ENCODE assay signal across 16 cellular contexts in genomic region chr9:98916660-98917059, GRCh38. TPM values are rescaled to one million over a fixed set of nuclear protein-coding genes. Genes with fewer than 3 reads are reported as not detected.
A peak's percentile ranks its signal among the peaks of the same experiment; 100 is the strongest.
DNase-seq lines count a peak whose midpoint lies in the region; ATAC-seq, FAIRE-seq and TF ChIP-seq lines count a peak whose summit lies in the region.
"Had no signal": no experiment of that assay in that cellular context is flagged by ENCODE, and none has a peak within 500 bp of the region (broad histone marks: within the 10 kb centered on the region; RNA-seq: fewer than 3 reads in every experiment).

No MANE protein-coding gene starts in this region.

- H3K36me3 ChIP-seq in astrocyte (ENCODE audit: insufficient read depth, low read length), result no peaks in the 10 kb centered on the region
- no peaks in the 10 kb centered on the region for H3K36me3 ChIP-seq in ovary
- H3K36me3 ChIP-seq: lower lobe of right lung had no signal

- H3K27ac Mint-ChIP-seq in astrocyte (ENCODE audit: unreplicated experiment), result no peak overlapping the region
- H3K27ac Mint-ChIP-seq in activated T-helper 2 cell treated with anti-CD3 and anti-CD28 coated beads, Interferon-gamma antibody, Interleukin-2, Interleukin-4, amounts not matched to agents 10 μg/mL and 5 μg/mL and 100 μg/mL, durations not matched to agents 14 hours and 24 hours and 36 hours, result no peak overlapping the region
- H3K27ac Mint-ChIP-seq: activated naive CD8-positive, alpha-beta T cell treated with anti-CD3 and anti-CD28 coated beads, Interleukin-2, amount 10 ng/mL, durations not matched to agents 7 days and 5 days; stimulated activated effector memory CD8-positive, alpha-beta T cell treated with anti-CD3 and anti-CD28 coated beads, Interleukin-12 subunit alpha, Interleukin-12 subunit beta, amount 100 ng/mL, for 72 hours had no signal

- TF ChIP-seq EP300 in ovary (IDR thresholded peaks at IDR 0.05), result no peak

- H4K20me1 ChIP-seq in astrocyte (ENCODE audit: insufficient read depth, low read length), result no peaks in the 10 kb centered on the region

- H3K4me1 Mint-ChIP-seq in astrocyte (ENCODE audit: low read depth, unreplicated experiment), result peaks cover 3% of the 10 kb centered on the region
- no peaks in the 10 kb centered on the region for H3K4me1 Mint-ChIP-seq in activated T-helper 2 cell treated with anti-CD3 and anti-CD28 coated beads, Interferon-gamma antibody, Interleukin-2, Interleukin-4, amounts not matched to agents 10 μg/mL and 5 μg/mL and 100 μg/mL, durations not matched to agents 14 hours and 24 hours and 36 hours (ENCODE audit: low read depth)
- H3K4me1 Mint-ChIP-seq: stimulated activated effector memory CD8-positive, alpha-beta T cell treated with anti-CD3 and anti-CD28 coated beads, Interleukin-12 subunit alpha, Interleukin-12 subunit beta, amount 100 ng/mL, for 72 hours had no signal

- intact Hi-C loops in left ventricle myocardium superior (cut with micrococcal nuclease), result loop anchor here (10.0 kb wide), 1 partner anchor 52 kb away; no protein-coding TSS in a partner anchor
- intact Hi-C loops in ovary (cut with DNase I), result no loop called here
- intact Hi-C loops in activated T-helper 2 cell treated with anti-CD3 and anti-CD28 coated beads, Interferon-gamma antibody, Interleukin-2, Interleukin-4, amounts not matched to agents 10 μg/mL and 5 μg/mL and 100 μg/mL, durations not matched to agents 14 hours and 24 hours and 36 hours (cut with micrococcal nuclease), result no loop called here

- TF ChIP-seq POLR2A in ovary (IDR thresholded peaks at IDR 0.05), result no peak

- H3K9ac ChIP-seq in astrocyte (ENCODE audit: low read length), result no peak overlapping the region
- H3K9ac ChIP-seq: GM23248 had no signal

- no peak overlapping the region for H3K27ac ChIP-seq in astrocyte (ENCODE audit: low read depth, low read length)
- peak overlapping the region in 1 of 2 donors; percentile 66 for H3K27ac ChIP-seq in ovary
- H3K27ac ChIP-seq: GM23248, lower lobe of right lung had no signal

- peaks cover 3% of the 10 kb centered on the region for H3K27me3 ChIP-seq in astrocyte (ENCODE audit: insufficient read depth, low read length)
- no peaks in the 10 kb centered on the region for H3K27me3 ChIP-seq in ovary

- H3K79me2 ChIP-seq in astrocyte (ENCODE audit: insufficient read depth, low read length), result no peaks in the 10 kb centered on the region

- no peak overlapping the region for H2AFZ ChIP-seq in astrocyte (ENCODE audit: low read depth, low read length)
- H2AFZ ChIP-seq: GM23248 had no signal

- no peaks in the 10 kb centered on the region for H3K4me1 ChIP-seq in astrocyte (ENCODE audit: insufficient read depth, low read length)
- peaks cover 12% of the 10 kb centered on the region for H3K4me1 ChIP-seq in ovary (ENCODE audit: insufficient read depth)

- DNase-seq in ELF-1 (ENCODE audit: low read depth, low spot score), result peak; percentile 85
- peak; percentile 20 for DNase-seq in astrocyte (ENCODE audit: low read depth)
- DNase-seq in left ventricle myocardium superior, result peak; percentile 81
- DNase-seq in ovary, result peak; percentile 79 to 92 (median 87)
- no peak for DNase-seq in activated T-helper 2 cell treated with anti-CD3 and anti-CD28 coated beads, Interferon-gamma antibody, Interleukin-2, Interleukin-4, amounts not matched to agents 10 μg/mL and 5 μg/mL and 100 μg/mL, durations not matched to agents 14 hours and 24 hours and 36 hours (ENCODE audit: low spot score)
- DNase-seq in DMS53 (lab: John Stamatoyannopoulos, UW), result no peak
- DNase-seq in cerebellar cortex (ENCODE audit: low spot score), result no peak
- DNase-seq: activated naive CD8-positive, alpha-beta T cell treated with anti-CD3 and anti-CD28 coated beads, Interleukin-2, amount 10 ng/mL, durations not matched to agents 7 days and 5 days; GM23248; lower lobe of right lung; NCI-H1092; NCI-H345; stimulated activated CD4-positive, alpha-beta T cell treated with anti-CD3 and anti-CD28 coated beads, Interleukin-1b, Interleukin-23, amount 100 ng/mL, for 48 hours had no signal

- no peak for FAIRE-seq in astrocyte (lab: Jason Lieb, UNC)
- FAIRE-seq: frontal cortex had no signal

- 5 to 11% (median 7%) methylated on average over 9 of the region's 9 CpGs for WGBS in ovary, 3 donors

- no peak overlapping the region for H3K4me2 ChIP-seq in astrocyte (ENCODE audit: low read length)

- no peaks in the 10 kb centered on the region for H3K36me3 Mint-ChIP-seq in astrocyte (ENCODE audit: low read depth, unreplicated experiment)
- no peaks in the 10 kb centered on the region for H3K36me3 Mint-ChIP-seq in activated T-helper 2 cell treated with anti-CD3 and anti-CD28 coated beads, Interferon-gamma antibody, Interleukin-2, Interleukin-4, amounts not matched to agents 10 μg/mL and 5 μg/mL and 100 μg/mL, durations not matched to agents 14 hours and 24 hours and 36 hours (ENCODE audit: low read depth)
- H3K36me3 Mint-ChIP-seq: activated naive CD8-positive, alpha-beta T cell treated with anti-CD3 and anti-CD28 coated beads, Interleukin-2, amount 10 ng/mL, durations not matched to agents 7 days and 5 days; stimulated activated effector memory CD8-positive, alpha-beta T cell treated with anti-CD3 and anti-CD28 coated beads, Interleukin-12 subunit alpha, Interleukin-12 subunit beta, amount 100 ng/mL, for 72 hours had no signal

- no peaks in the 10 kb centered on the region for H3K9me3 ChIP-seq in astrocyte (ENCODE audit: insufficient read depth, low read depth, low read length)
- no peaks in the 10 kb centered on the region for H3K9me3 ChIP-seq in ovary
- H3K9me3 ChIP-seq: lower lobe of right lung had no signal

- H3K4me3 Mint-ChIP-seq in astrocyte (ENCODE audit: unreplicated experiment), result no peak overlapping the region
- H3K4me3 Mint-ChIP-seq in activated T-helper 2 cell treated with anti-CD3 and anti-CD28 coated beads, Interferon-gamma antibody, Interleukin-2, Interleukin-4, amounts not matched to agents 10 μg/mL and 5 μg/mL and 100 μg/mL, durations not matched to agents 14 hours and 24 hours and 36 hours (ENCODE audit: low read depth), result no peak overlapping the region
- H3K4me3 Mint-ChIP-seq: activated naive CD8-positive, alpha-beta T cell treated with anti-CD3 and anti-CD28 coated beads, Interleukin-2, amount 10 ng/mL, durations not matched to agents 7 days and 5 days; stimulated activated effector memory CD8-positive, alpha-beta T cell treated with anti-CD3 and anti-CD28 coated beads, Interleukin-12 subunit alpha, Interleukin-12 subunit beta, amount 100 ng/mL, for 72 hours had no signal

- peak; percentile 88 for ATAC-seq in left ventricle myocardium superior
- ATAC-seq in GM19395 (IDR thresholded peaks at IDR 0.05; ENCODE audit: unreplicated experiment), result no peak

- H3K9me3 Mint-ChIP-seq in astrocyte (ENCODE audit: unreplicated experiment), result peaks cover 2% of the 10 kb centered on the region
- no peaks in the 10 kb centered on the region for H3K9me3 Mint-ChIP-seq in activated T-helper 2 cell treated with anti-CD3 and anti-CD28 coated beads, Interferon-gamma antibody, Interleukin-2, Interleukin-4, amounts not matched to agents 10 μg/mL and 5 μg/mL and 100 μg/mL, durations not matched to agents 14 hours and 24 hours and 36 hours
- H3K9me3 Mint-ChIP-seq: activated naive CD8-positive, alpha-beta T cell treated with anti-CD3 and anti-CD28 coated beads, Interleukin-2, amount 10 ng/mL, durations not matched to agents 7 days and 5 days; stimulated activated effector memory CD8-positive, alpha-beta T cell treated with anti-CD3 and anti-CD28 coated beads, Interleukin-12 subunit alpha, Interleukin-12 subunit beta, amount 100 ng/mL, for 72 hours had no signal

- H3K4me3 ChIP-seq in astrocyte (ENCODE audit: insufficient read depth, low read depth, low read length), result no peak overlapping the region
- H3K4me3 ChIP-seq in ovary, result no peak overlapping the region
- H3K4me3 ChIP-seq: GM23248, lower lobe of right lung had no signal

- peaks cover 9% of the 10 kb centered on the region for H3K27me3 Mint-ChIP-seq in astrocyte (ENCODE audit: low read depth, unreplicated experiment)
- H3K27me3 Mint-ChIP-seq in activated T-helper 2 cell treated with anti-CD3 and anti-CD28 coated beads, Interferon-gamma antibody, Interleukin-2, Interleukin-4, amounts not matched to agents 10 μg/mL and 5 μg/mL and 100 μg/mL, durations not matched to agents 14 hours and 24 hours and 36 hours (ENCODE audit: low read depth), result peaks cover 9% of the 10 kb centered on the region

- TF ChIP-seq CTCF in astrocyte (IDR thresholded peaks at IDR 0.05; ENCODE audit: insufficient read depth, low read depth, low read length), result no peak
- TF ChIP-seq CTCF in ovary (IDR thresholded peaks at IDR 0.05), result no peak

RNA-seq across cellular contexts. Expression of gene COL15A1, which starts 27.0 kb away (rescaled TPM):
- total RNA-seq in astrocyte (5.6 and 11.7 TPM in 2 replicates), left ventricle myocardium superior (47.2 TPM), ovary (100 to 1,000 TPM in 1 of 7 donors, 10 to 100 TPM in 6; 12.8 to 195 (median 49.5) TPM)
- polyA plus RNA-seq in ovary, result 10 to 100 TPM; 28.9 to 48.6 TPM
- total RNA-seq in activated T-helper 2 cell treated with anti-CD3 and anti-CD28 coated beads, Interferon-gamma antibody, Interleukin-2, Interleukin-4, amounts not matched to agents 10 μg/mL and 5 μg/mL and 100 μg/mL, durations not matched to agents 14 hours and 24 hours and 36 hours, result not detected in 2 replicates

Comparison
In these comparisons a context has a peak if more than half of its experiments do, and no peak if none do; other contexts are left out.
1. DNase-seq: peak in ELF-1 (single experiment), astrocyte (single experiment), left ventricle myocardium superior (single experiment) and ovary (5 of 5); none in activated T-helper 2 cell treated with anti-CD3 and anti-CD28 coated beads, Interferon-gamma antibody, Interleukin-2, Interleukin-4, amounts not matched to agents 10 μg/mL and 5 μg/mL and 100 μg/mL, durations not matched to agents 14 hours and 24 hours and 36 hours (single experiment), DMS53 (single experiment) and cerebellar cortex (single experiment).